Comparison of ENCODE assay signal across 7 cellular contexts in genomic region chr6:49550413-49551125, GRCh38. TPM values are rescaled to one million over a fixed set of nuclear protein-coding genes. Genes with fewer than 3 reads are reported as not detected.
A peak's percentile ranks its signal among the peaks of the same experiment; 100 is the strongest.
DNase-seq lines count a peak whose midpoint lies in the region; ATAC-seq and TF ChIP-seq lines count a peak whose summit lies in the region.

Gene C6orf141, plus strand, starts transcription at chr6:49550668. Its CDS starts 125 bp downstream, at chr6:49550793.

- DNase-seq in HCEC 1CT (peak; percentile 48), LoVo (ENCODE audit: low spot score) (peak; percentile 80), psoas muscle (no peak), dedifferentiated amniotic fluid mesenchymal stem cell (ENCODE audit: extremely low spot score) (no peak)
- peak; percentile 48 for DNase-seq in activated T-cell treated with anti-CD3 and anti-CD28 coated beads, Interleukin-2, amount 50 U/mL, for 24 hours

- H3K36me3 Mint-ChIP-seq in activated T-cell treated with anti-CD3 and anti-CD28 coated beads, Interleukin-2, amount 50 U/mL, for 24 hours (ENCODE audit: low read depth): no peaks in the 10 kb centered on the region

- H3K36me3 ChIP-seq in gastroesophageal sphincter (no peaks in the 10 kb centered on the region), psoas muscle (ENCODE audit: insufficient read depth in 1 of 2, low read depth in 1 of 2) (no peaks in the 10 kb centered on the region)

- H3K4me3 Mint-ChIP-seq in activated T-cell treated with anti-CD3 and anti-CD28 coated beads, Interleukin-2, amount 50 U/mL, for 24 hours: peak within 1 kb of the TSS; percentile 69

- H3K27me3 ChIP-seq in gastroesophageal sphincter: peaks cover 40% of the 10 kb centered on the region
- H3K27me3 ChIP-seq in psoas muscle (ENCODE audit: insufficient read depth in 3 of 3, low read length in 2 of 3): peaks cover 0 to 36% (median 5%) of the 10 kb centered on the region in 3 donors

- H3K4me3 ChIP-seq in gastroesophageal sphincter (peak within 1 kb of the TSS; percentile 20 to 50), psoas muscle (peak within 1 kb of the TSS; percentile 61)

- no peak for TF ChIP-seq EP300 in gastroesophageal sphincter (IDR thresholded peaks at IDR 0.05)

- ATAC-seq in GM18499 (IDR thresholded peaks at IDR 0.05; ENCODE audit: insufficient read depth, unreplicated experiment) (peak; percentile 51), gastroesophageal sphincter (peak; percentile 47), psoas muscle (peak in 2 of 4 donors; percentile 17 to 22)

- no peaks in the 10 kb centered on the region for H3K9me3 Mint-ChIP-seq in activated T-cell treated with anti-CD3 and anti-CD28 coated beads, Interleukin-2, amount 50 U/mL, for 24 hours

- H3K27ac ChIP-seq in gastroesophageal sphincter: no peak within 1 kb of the TSS
- no peak within 1 kb of the TSS for H3K27ac ChIP-seq in psoas muscle

- TF ChIP-seq CTCF in gastroesophageal sphincter (IDR thresholded peaks at IDR 0.05) (no peak), psoas muscle (IDR thresholded peaks at IDR 0.05) (no peak)

- H3K27me3 Mint-ChIP-seq in activated T-cell treated with anti-CD3 and anti-CD28 coated beads, Interleukin-2, amount 50 U/mL, for 24 hours: peaks cover 55% of the 10 kb centered on the region

- H3K4me1 ChIP-seq in gastroesophageal sphincter: peaks cover 0 to 22% (median 12%) of the 10 kb centered on the region in 3 donors
- H3K4me1 ChIP-seq in psoas muscle: no peaks in the 10 kb centered on the region

- H3K9me3 ChIP-seq in gastroesophageal sphincter: no peaks in the 10 kb centered on the region
- H3K9me3 ChIP-seq in psoas muscle: no peaks in the 10 kb centered on the region

- H3K4me1 Mint-ChIP-seq in activated T-cell treated with anti-CD3 and anti-CD28 coated beads, Interleukin-2, amount 50 U/mL, for 24 hours (ENCODE audit: low read depth): peaks cover 27% of the 10 kb centered on the region

- no peak for TF ChIP-seq POLR2A in gastroesophageal sphincter (IDR thresholded peaks at IDR 0.05)

- intact Hi-C loops in psoas muscle (cut with DNase I): no loop called here

- WGBS in gastroesophageal sphincter (ENCODE audit: low coverage in 1 of 2), 2 donors: 0% methylated on average over 1 to 7 of the region's 48 CpGs
- WGBS in psoas muscle, 3 donors: 0 to 1% (median 0%) methylated on average over 36 to 48 of the region's 48 CpGs

- H3K27ac Mint-ChIP-seq in activated T-cell treated with anti-CD3 and anti-CD28 coated beads, Interleukin-2, amount 50 U/mL, for 24 hours: no peak within 1 kb of the TSS

RNA-seq across cellular contexts. Expression of gene C6orf141, which starts in this region (rescaled TPM):
- total RNA-seq in gastroesophageal sphincter (1 to 10 TPM; 1.6 to 2.6 (median 2.1) TPM), psoas muscle (under 1 TPM in 3 of 4 donors, not detected in 1; 0.28 to 0.88 (median 0.58) TPM)
- 1 to 10 TPM in 1 of 3 donors, under 1 TPM in 2; 0.29 to 1.5 (median 0.75) TPM for polyA plus RNA-seq in psoas muscle

Comparison
In these comparisons a context has a peak if more than half of its experiments do, and no peak if none do; other contexts are left out.
1. DNase-seq: peak in HCEC 1CT (single experiment), LoVo (single experiment) and activated T-cell treated with anti-CD3 and anti-CD28 coated beads, Interleukin-2, amount 50 U/mL, for 24 hours (single experiment); none in psoas muscle (0 of 2) and dedifferentiated amniotic fluid mesenchymal stem cell (single experiment).